ENCODE assay signal across 11 cellular contexts in the genomic region with DNA sequence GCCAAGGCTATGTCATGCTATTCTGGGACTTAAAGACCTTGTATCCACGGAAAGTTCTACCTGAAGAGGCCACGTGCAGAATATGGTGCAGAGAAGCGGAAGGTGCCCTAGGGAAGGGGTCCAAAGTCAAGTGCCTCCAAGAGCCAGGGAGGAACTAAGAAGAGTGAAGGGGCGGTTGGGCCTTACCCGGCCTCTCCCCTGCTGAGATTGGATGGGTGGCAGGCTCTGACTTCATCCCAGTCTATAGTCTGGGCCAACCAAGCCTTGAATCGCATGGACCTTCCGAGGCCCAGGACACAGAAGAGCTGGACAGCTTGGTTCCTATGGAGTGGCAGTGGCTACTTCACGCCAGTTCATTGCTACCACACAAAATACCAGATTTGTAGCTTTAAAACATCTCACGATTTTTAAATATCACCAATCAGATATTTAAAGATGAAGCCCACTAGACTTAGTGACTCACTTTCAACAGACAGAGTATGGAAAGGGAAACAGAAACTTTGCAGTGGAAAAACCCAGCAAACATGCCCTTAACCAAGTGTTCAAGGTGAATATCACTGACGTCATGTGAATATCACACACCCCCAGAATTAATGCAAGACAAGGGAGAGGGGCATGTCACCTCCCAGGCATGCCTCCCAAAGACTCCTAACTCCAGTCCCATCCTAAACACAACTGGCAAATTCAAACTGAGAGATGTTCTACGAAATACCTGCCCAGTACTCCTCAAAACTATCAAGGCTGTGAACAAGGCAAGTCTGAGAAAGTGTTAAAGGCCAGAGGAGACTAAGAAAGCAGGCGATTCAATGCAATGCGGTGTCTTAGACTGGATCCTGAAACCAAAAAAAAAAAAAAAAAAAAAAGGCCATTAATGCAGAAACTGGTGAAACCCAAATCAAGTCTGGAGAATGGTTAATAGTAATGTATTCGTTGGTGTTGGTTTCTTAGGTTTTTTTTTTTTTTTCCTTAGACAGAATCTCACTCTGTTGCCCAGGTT. TPM values are rescaled to one million over a fixed set of nuclear protein-coding genes. Genes with fewer than 3 reads are reported as not detected.
A peak's percentile ranks its signal among the peaks of the same experiment; 100 is the strongest.
DNase-seq lines count a peak whose midpoint lies in the region; ATAC-seq and TF ChIP-seq lines count a peak whose summit lies in the region.
"Had no signal": no experiment of that assay in that cellular context is flagged by ENCODE, and none has a peak within 500 bp of the region (broad histone marks: within the 10 kb centered on the region; RNA-seq: fewer than 3 reads in every experiment).

No MANE protein-coding gene starts in this region.

- H3K4me3 ChIP-seq in testis (no peak overlapping the region), MM.1S (ENCODE audit: low read length) (no peak overlapping the region)
- H3K4me3 ChIP-seq: ascending aorta had no signal

- H3K9me2 ChIP-seq in MM.1S (replicated peaks; ENCODE audit: insufficient read depth, low read length) = no peaks in the 10 kb centered on the region

- intact Hi-C loops in testis (cut with DNase I; ENCODE audit: low total_unique reads) = no loop called here

- H3K9me3 ChIP-seq in testis = no peaks in the 10 kb centered on the region
- H3K9me3 ChIP-seq in MM.1S (replicated peaks; ENCODE audit: insufficient read depth, low read length) = no peaks in the 10 kb centered on the region
- H3K9me3 ChIP-seq: ascending aorta, neutrophil had no signal

- H3K36me3 ChIP-seq in testis (ENCODE audit: low read depth, missing control alignments) (no peaks in the 10 kb centered on the region), MM.1S (replicated peaks; ENCODE audit: insufficient read depth, low read length) (no peaks in the 10 kb centered on the region)

- peak overlapping the region in 1 of 2 donors; percentile 73 for H3K27ac ChIP-seq in testis
- H3K27ac ChIP-seq in MM.1S (ENCODE audit: low read length) = no peak overlapping the region
- H3K27ac ChIP-seq: ascending aorta, epithelial cell of prostate, neutrophil had no signal

- H3K4me3 Mint-ChIP-seq in naive thymus-derived CD8-positive, alpha-beta T cell = peak overlapping the region in 3 of 10 donors; percentile 11 to 53 (median 21)

- no peaks in the 10 kb centered on the region for H3K79me2 ChIP-seq in MM.1S (ENCODE audit: low read length)

- no peak overlapping the region for H2AFZ ChIP-seq in MM.1S (ENCODE audit: low read length)

- H3K4me2 ChIP-seq in MM.1S (ENCODE audit: low read depth, low read length) = no peak overlapping the region

- no peak overlapping the region for H3K9ac ChIP-seq in MM.1S (ENCODE audit: low read length)

- H3K27me3 ChIP-seq in testis (no peaks in the 10 kb centered on the region), MM.1S (replicated peaks; ENCODE audit: insufficient read depth, low read length) (no peaks in the 10 kb centered on the region)
- H3K27me3 ChIP-seq: ascending aorta, neutrophil had no signal

- POLR2A ChIA-PET in naive thymus-derived CD8-positive, alpha-beta T cell (lab: Charles Lee) = interaction anchor here (1.0 to 1.6 kb wide), 3 partner anchors 8 to 94 kb away, joined by 3 to 13 read pairs (median 5); a partner anchor contains a TSS

- TF ChIP-seq CTCF in testis (IDR thresholded peaks at IDR 0.05) (no peak), MM.1S (IDR thresholded peaks at IDR 0.05; ENCODE audit: low read length) (no peak)

- no peaks in the 10 kb centered on the region for H3F3A ChIP-seq in MM.1S (ENCODE audit: insufficient read depth, low read length)

- 88% methylated on average over 14 of the region's 14 CpGs for WGBS in testis, 2 donors

- H3K27ac Mint-ChIP-seq in naive thymus-derived CD8-positive, alpha-beta T cell = peak overlapping the region in 8 of 10 donors; percentile 22 to 82 (median 71)

- DNase-seq in naive thymus-derived CD8-positive, alpha-beta T cell = no peak
- DNase-seq in NCI-H1092 treated with DMSO at 0.1 percent for 48 hours (lab: John Stamatoyannopoulos, UW) (no peak), testis (no peak), MM.1S (no peak)
- DNase-seq: NCI-H2029 treated with DMSO at 0.1 percent for 48 hours had no signal

- no peaks in the 10 kb centered on the region for H3K27me3 Mint-ChIP-seq in naive thymus-derived CD8-positive, alpha-beta T cell

- peaks cover 13 to 64% (median 30%) of the 10 kb centered on the region in 4 donors for H3K4me1 Mint-ChIP-seq in naive thymus-derived CD8-positive, alpha-beta T cell

- H3K4me1 ChIP-seq in testis = peaks cover 36% of the 10 kb centered on the region
- no peaks in the 10 kb centered on the region for H3K4me1 ChIP-seq in MM.1S (ENCODE audit: low read length)
- H3K4me1 ChIP-seq: ascending aorta had no signal

- no peaks in the 10 kb centered on the region for H3K9me3 Mint-ChIP-seq in naive thymus-derived CD8-positive, alpha-beta T cell

- peak; percentile 47 for ATAC-seq in GM18519 (IDR thresholded peaks at IDR 0.05; ENCODE audit: low FRiP score, unreplicated experiment)
- ATAC-seq in GM21423 (IDR thresholded peaks at IDR 0.05; ENCODE audit: unreplicated experiment) = peak; percentile 64
- ATAC-seq in HG03565 (IDR thresholded peaks at IDR 0.05; ENCODE audit: unreplicated experiment) = peak; percentile 65
- peak in 1 of 2 donors; percentile 33 for ATAC-seq in naive thymus-derived CD8-positive, alpha-beta T cell

- TF ChIP-seq POLR2A in testis (IDR thresholded peaks at IDR 0.05) = no peak

- H3K36me3 Mint-ChIP-seq in naive thymus-derived CD8-positive, alpha-beta T cell = peaks cover 4 to 67% (median 13%) of the 10 kb centered on the region in 3 donors

- no peaks in the 10 kb centered on the region for H4K20me1 ChIP-seq in MM.1S (ENCODE audit: insufficient read depth, low read length)

RNA-seq across cellular contexts. Expression of a gene that starts 10.2 kb away (rescaled TPM):
- total RNA-seq in naive thymus-derived CD8-positive, alpha-beta T cell = 10 to 100 TPM; 23.2 to 23.8 TPM
- polyA plus RNA-seq in naive thymus-derived CD8-positive, alpha-beta T cell = 10 to 100 TPM; 16.7 to 32.3 (median 19.8) TPM
- total RNA-seq in testis = 10 to 100 TPM; 28.8 to 40.5 TPM
- 20.8 TPM for polyA plus RNA-seq in testis (ENCODE audit: insufficient read depth, low read depth, low replicate concordance)

RNA-seq across cellular contexts. Expression of a gene that starts 39.6 kb away (rescaled TPM):
- total RNA-seq in naive thymus-derived CD8-positive, alpha-beta T cell = 10 to 100 TPM; 18.0 to 19.8 TPM
- polyA plus RNA-seq in naive thymus-derived CD8-positive, alpha-beta T cell = 10 to 100 TPM in 2 of 3 donors, 1 to 10 TPM in 1; 3.8 to 19.7 (median 15.5) TPM
- 10 to 100 TPM; 13.5 to 26.2 TPM for total RNA-seq in testis
- 6.3 TPM for polyA plus RNA-seq in testis (ENCODE audit: insufficient read depth, low read depth, low replicate concordance)
